ENCODE assay signal across 11 cellular contexts in the genomic region with DNA sequence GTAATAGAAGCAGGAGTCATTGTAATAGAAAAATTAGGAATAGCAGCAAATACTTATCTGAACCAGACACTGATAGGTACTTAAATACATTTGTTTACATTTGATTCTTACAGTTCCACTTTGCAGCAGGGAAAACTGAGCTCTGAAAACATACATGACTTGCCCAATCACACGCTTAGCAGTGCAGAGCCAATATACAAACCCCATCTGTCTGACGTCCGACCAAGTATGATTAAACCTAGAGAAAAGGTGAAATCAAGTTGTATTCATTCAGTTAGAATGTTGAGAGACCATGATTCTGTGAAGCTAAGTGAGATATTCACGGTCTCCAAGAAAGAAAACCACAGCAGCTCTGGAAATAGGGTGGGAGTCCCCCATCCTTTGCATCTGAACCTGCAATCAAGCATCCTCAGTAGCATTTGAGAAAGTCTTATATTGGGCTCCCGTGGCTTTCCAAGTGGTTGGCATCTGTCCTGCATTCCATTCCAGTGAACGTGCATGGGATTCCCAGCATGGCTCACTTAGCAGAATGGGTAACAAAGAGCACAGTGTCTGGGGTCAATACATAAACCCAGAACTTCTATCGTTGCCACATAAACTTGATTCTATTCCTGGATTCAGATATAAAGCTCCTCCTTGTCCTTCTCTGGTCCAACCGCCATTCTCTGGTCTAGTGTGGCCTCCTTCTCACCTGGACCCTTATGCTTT.
DNase-seq lines count a peak whose midpoint lies in the region; ATAC-seq and TF ChIP-seq lines count a peak whose summit lies in the region.
"Had no signal": no experiment of that assay in that cellular context is flagged by ENCODE, and none has a peak within 500 bp of the region (broad histone marks: within the 10 kb centered on the region; RNA-seq: fewer than 3 reads in every experiment).

No MANE protein-coding gene starts in this region.

- intact Hi-C loops in IMR-90 (cut with micrococcal nuclease) = loop anchor here (2.0 to 5.0 kb wide), 5 partner anchors 73 to 235 kb away; a partner anchor contains a TSS

- H2BK5ac ChIP-seq in IMR-90 (ENCODE audit: low read depth, low read length, poor library complexity, severe bottlenecking) = peak overlapping the region; percentile 98
- no peak overlapping the region for H2BK5ac ChIP-seq in mesendoderm (ENCODE audit: low read length)

- H3K56ac ChIP-seq in IMR-90 (ENCODE audit: extremely low read depth, insufficient read depth, low read length) (peak overlapping the region; percentile 68), mesendoderm (ENCODE audit: low read length) (no peak overlapping the region)

- dilution Hi-C loops in IMR-90 (cut with HindIII; ENCODE audit: low sequenced_read_pairs, unreplicated experiment) = no loop called here

- BruUV-seq in IMR-90 (replicated peaks; lab: Mats Ljungman, UMichigan) = no TSS peak

- no peak for TF ChIP-seq RAD21 in IMR-90 (IDR thresholded peaks at IDR 0.05; ENCODE audit: low read length)

- H4K91ac ChIP-seq in IMR-90 (ENCODE audit: insufficient read depth, low read depth, low read length) = peak overlapping the region; percentile 80

- H3K4me2 ChIP-seq in IMR-90 (ENCODE audit: low read depth, low read length) (peak overlapping the region; percentile 6; the same call in 1 of the 2 replicates), mesendoderm (ENCODE audit: low read length) (no peak overlapping the region)

- 0% methylated on average over 1 of the region's 8 CpGs; no CpG with 5 or more reads in 1 of the 2 experiments for WGBS in IMR-90 (ENCODE audit: extremely low coverage in 2 of 2, insufficient read length in 1 of 2), 2 experiments
- WGBS in mesendoderm (ENCODE audit: extremely low coverage, insufficient coverage, low lambda C conversion rate) = no CpG with 5 or more reads among the region's 8 CpGs

- peak overlapping the region; percentile 4 for H2AFZ ChIP-seq in IMR-90 (replicated peaks; ENCODE audit: low read length, poor library complexity)

- H2AK5ac ChIP-seq in IMR-90 (ENCODE audit: low read depth, low read length) (peak overlapping the region; percentile 88), mesendoderm (ENCODE audit: low read length) (no peak overlapping the region)

- H3K4me3 ChIP-seq in IMR-90 (ENCODE audit: insufficient read depth, low read depth, low read length) (no peak overlapping the region), mesendoderm (ENCODE audit: low read length) (no peak overlapping the region)
- H3K4me3 ChIP-seq: SK-N-MC had no signal

- H3K79me2 ChIP-seq in mesendoderm (ENCODE audit: control insufficient read depth, insufficient read depth, low read length) = no peaks in the 10 kb centered on the region

- H3K9ac ChIP-seq in IMR-90 (ENCODE audit: low read depth, low read length) (no peak overlapping the region), mesendoderm (ENCODE audit: low read length) (no peak overlapping the region)

- H2BK20ac ChIP-seq in IMR-90 (ENCODE audit: low read depth, low read length) = peak overlapping the region; percentile 96

- H3K9me1 ChIP-seq in IMR-90 (ENCODE audit: insufficient read depth, low read length) = peaks cover 19% of the 10 kb centered on the region

- DNase-seq in ACHN (peak; percentile 95), IMR-90 (peak; percentile 99), dermis blood vessel endothelial cell (peak; percentile 94), mesendoderm (peak; percentile 80), NCI-H1436 (lab: John Stamatoyannopoulos, UW) (no peak), NCI-H1417 (lab: John Stamatoyannopoulos, UW) (no peak)
- DNase-seq: activated naive CD4-positive, alpha-beta T cell treated with Interleukin-2 at 50 U/mL for 16 hours; CD8-positive, alpha-beta memory T cell had no signal

- H3K23ac ChIP-seq in IMR-90 (ENCODE audit: low read depth, low read length) (peak overlapping the region; percentile 58; the same call in 1 of the 2 replicates), mesendoderm (ENCODE audit: low read length) (no peak overlapping the region)

- H3K27ac ChIP-seq in IMR-90 (ENCODE audit: insufficient read depth, low read length) = peak overlapping the region; percentile 89
- H3K27ac ChIP-seq in mesendoderm (ENCODE audit: low read depth, low read length) = no peak overlapping the region
- H3K27ac ChIP-seq: SK-N-MC had no signal

- peak overlapping the region; percentile 83 for H4K5ac ChIP-seq in IMR-90 (ENCODE audit: low read depth, low read length)
- H4K5ac ChIP-seq in mesendoderm (ENCODE audit: low read length) = no peak overlapping the region

- H3K9me3 ChIP-seq in IMR-90 (ENCODE audit: control insufficient read depth, insufficient read depth, low read length) = no peaks in the 10 kb centered on the region

- H3K4me1 ChIP-seq in IMR-90 (ENCODE audit: control insufficient read depth, insufficient read depth, low read length) (peaks cover 18% of the 10 kb centered on the region), mesendoderm (ENCODE audit: control insufficient read depth, low read depth, low read length) (peaks cover 4% of the 10 kb centered on the region)

- H2BK15ac ChIP-seq in IMR-90 (ENCODE audit: low read depth, low read length) = peak overlapping the region; percentile 61; the same call in 1 of the 3 replicates
- H2BK15ac ChIP-seq in mesendoderm (replicated peaks; ENCODE audit: low read depth) = no peak overlapping the region

- ATAC-seq in IMR-90 (ENCODE audit: low read depth) (peak; percentile 52), HG03571 (IDR thresholded peaks at IDR 0.05; ENCODE audit: unreplicated experiment) (no peak), HG02973 (IDR thresholded peaks at IDR 0.05; ENCODE audit: unreplicated experiment) (no peak)

- TF ChIP-seq POLR2A in IMR-90 (IDR thresholded peaks at IDR 0.05; ENCODE audit: low read depth, low read length) = no peak

- POLR2A ChIA-PET in IMR-90 (lab: Charles Lee; ENCODE audit: unreplicated experiment) = interaction anchor here (0.9 kb wide), 1 partner anchor 266 kb away, joined by 3 read pairs; no protein-coding TSS in a partner anchor

- no peaks in the 10 kb centered on the region for H4K20me1 ChIP-seq in IMR-90 (ENCODE audit: insufficient read depth, low read length)

- H2AK9ac ChIP-seq in IMR-90 (replicated peaks; ENCODE audit: low read depth, low read length, poor library complexity) = peak overlapping the region; percentile 11

- H3K36me3 ChIP-seq in IMR-90 (ENCODE audit: control insufficient read depth, insufficient read depth, low read length) (no peaks in the 10 kb centered on the region), mesendoderm (ENCODE audit: control insufficient read depth, insufficient read depth, low read length) (no peaks in the 10 kb centered on the region)

- H2BK120ac ChIP-seq in IMR-90 (ENCODE audit: low read depth, low read length) (peak overlapping the region; percentile 98), mesendoderm (ENCODE audit: low read depth, low read length) (no peak overlapping the region)

- H4K8ac ChIP-seq in IMR-90 (ENCODE audit: low read depth in 2 of 2, low read length in 2 of 2) (peak overlapping the region; percentile 49 to 87), mesendoderm (ENCODE audit: low read depth, low read length) (no peak overlapping the region)

- no peaks in the 10 kb centered on the region for H3K27me3 ChIP-seq in IMR-90 (ENCODE audit: control insufficient read depth, insufficient read depth, low read length)
- H3K27me3 ChIP-seq in mesendoderm (ENCODE audit: insufficient read depth, low read length, poor library complexity) = no peaks in the 10 kb centered on the region

- H3K14ac ChIP-seq in IMR-90 (replicated peaks; ENCODE audit: low read depth, low read length) = peak overlapping the region; percentile 76

- CTCF ChIA-PET in IMR-90 (lab: Yijun Ruan, JAX) = interaction anchor here (0.6 to 2.0 kb wide), 3 partner anchors 74 to 259 kb away, joined by 3 to 8 read pairs (median 3); no protein-coding TSS in a partner anchor

- H3K79me1 ChIP-seq in IMR-90 (ENCODE audit: low read depth in 1 of 2, low read length in 2 of 2) = peaks cover 0 to 24% of the 10 kb centered on the region in 2 experiments; a peak in 2 of 4 replicates
- H3K79me1 ChIP-seq in mesendoderm (ENCODE audit: low read length) = no peaks in the 10 kb centered on the region

- peak overlapping the region; percentile 96 for H3K4ac ChIP-seq in IMR-90 (ENCODE audit: low read depth, low read length)
- H3K4ac ChIP-seq in mesendoderm (ENCODE audit: low read depth, low read length) = no peak overlapping the region

- no peak for TF ChIP-seq CTCF in IMR-90 (conservative IDR thresholded peaks at IDR 0.05; ENCODE audit: low read depth, low read length)

- H3K18ac ChIP-seq in IMR-90 (ENCODE audit: low read depth, low read length) (peak overlapping the region; percentile 94), mesendoderm (ENCODE audit: low read length) (no peak overlapping the region)

- in situ Hi-C loops in ACHN (cut with HindIII; ENCODE audit: low pct_ligation_motif_present, low pct_unique_long_range_greater_than_20kb, low sequenced_read_pairs) (no loop called here), IMR-90 (cut with MboI; ENCODE audit: low sequenced_read_pairs) (no loop called here)

TF ChIP-seq in IMR-90, 13 proteins besides CTCF, POLR2A, EP300 and RAD21:
- TF ChIP-seq CEBPB (IDR thresholded peaks at IDR 0.05; ENCODE audit: low read depth, low read length) = peak; percentile 81
- TF ChIP-seq MAFK (IDR thresholded peaks at IDR 0.05; ENCODE audit: low read depth, low read length) = no peak
- TF ChIP-seq BHLHE40 (IDR thresholded peaks at IDR 0.05; ENCODE audit: low read depth, low read length) = peak; percentile 82
- peak; percentile 65; the same call in 1 of the 2 replicates for TF ChIP-seq FOS (IDR thresholded peaks at IDR 0.05; ENCODE audit: low read depth, low read length)
- TF ChIP-seq, protein P1, sequence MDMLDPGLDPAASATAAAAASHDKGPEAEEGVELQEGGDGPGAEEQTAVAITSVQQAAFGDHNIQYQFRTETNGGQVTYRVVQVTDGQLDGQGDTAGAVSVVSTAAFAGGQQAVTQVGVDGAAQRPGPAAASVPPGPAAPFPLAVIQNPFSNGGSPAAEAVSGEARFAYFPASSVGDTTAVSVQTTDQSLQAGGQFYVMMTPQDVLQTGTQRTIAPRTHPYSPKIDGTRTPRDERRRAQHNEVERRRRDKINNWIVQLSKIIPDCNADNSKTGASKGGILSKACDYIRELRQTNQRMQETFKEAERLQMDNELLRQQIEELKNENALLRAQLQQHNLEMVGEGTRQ (IDR thresholded peaks at IDR 0.05; ENCODE audit: low read depth, low read length) = no peak
- no peak for TF ChIP-seq NFE2L2 (IDR thresholded peaks at IDR 0.05; ENCODE audit: low read depth, low read length)

Comparison
In these comparisons a context has a peak if more than half of its experiments do, and no peak if none do; other contexts are left out.
1. DNase-seq: peak in ACHN (single experiment), IMR-90 (single experiment), dermis blood vessel endothelial cell (single experiment) and mesendoderm (single experiment); none in NCI-H1436 (single experiment) and NCI-H1417 (0 of 3).